8 cellular contexts compared by ENCODE assay signal in the genomic region with DNA sequence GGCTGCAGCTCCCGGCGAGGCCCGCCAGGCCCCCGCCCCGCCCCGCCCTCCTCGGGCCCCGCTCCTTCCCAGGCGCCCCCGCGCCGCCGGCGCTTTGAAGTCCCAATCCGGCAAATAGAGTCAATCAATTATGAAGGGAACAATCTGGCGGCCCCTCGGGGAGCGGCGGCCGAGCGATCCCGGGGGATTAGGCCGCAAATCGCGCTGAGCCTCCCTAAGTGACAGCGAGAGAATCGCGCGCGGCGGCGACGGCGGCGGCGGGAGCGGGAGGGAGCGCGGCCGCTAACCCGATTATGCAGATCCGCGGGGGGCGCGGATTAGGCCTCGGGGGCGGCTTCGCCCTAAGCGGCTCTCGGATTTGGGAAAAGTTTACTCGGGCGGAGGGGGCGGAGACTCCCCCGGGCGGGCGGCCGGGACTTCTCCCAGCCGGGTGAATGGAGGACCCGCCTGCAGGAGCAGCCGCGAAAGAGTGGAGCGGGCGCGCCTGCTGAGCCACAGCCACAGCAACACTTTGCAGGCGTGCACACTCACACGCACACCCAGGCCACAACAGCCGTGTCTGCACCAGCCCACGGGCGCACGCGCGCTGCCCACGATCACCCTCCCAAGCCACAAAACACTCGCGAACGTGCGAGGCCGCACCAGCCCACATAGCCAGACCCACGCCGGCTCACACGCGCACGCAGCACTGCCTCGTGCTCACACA. TPM values are rescaled to one million over a fixed set of nuclear protein-coding genes. Genes with fewer than 3 reads are reported as not detected.
A peak's percentile ranks its signal among the peaks of the same experiment; 100 is the strongest.
DNase-seq lines count a peak whose midpoint lies in the region; TF ChIP-seq lines count a peak whose summit lies in the region.

No MANE protein-coding gene starts in this region.

- H3K4me3 ChIP-seq in SU-DHL-6 (ENCODE audit: insufficient read depth, low read length, poor library complexity, severe bottlenecking) (peak overlapping the region; percentile 44), esophagus (ENCODE audit: low read depth in 1 of 2, low read length in 2 of 2) (peak overlapping the region; percentile 45 to 59)

- no peaks in the 10 kb centered on the region for H3K79me2 ChIP-seq in SU-DHL-6 (ENCODE audit: insufficient read depth, low read length)

- intact Hi-C loops in activated CD4-positive, alpha-beta T cell treated with anti-CD3 and anti-CD28 coated beads, Interleukin-2, amount 10 ng/mL, durations not matched to agents 24 days and 14 days (cut with micrococcal nuclease): no loop called here

- H3K9me3 Mint-ChIP-seq in activated CD4-positive, alpha-beta T cell treated with anti-CD3 and anti-CD28 coated beads, Interleukin-2, amount 10 ng/mL, durations not matched to agents 24 days and 14 days: no peaks in the 10 kb centered on the region
- no peaks in the 10 kb centered on the region for H3K9me3 Mint-ChIP-seq in nephron progenitor cell

- no peaks in the 10 kb centered on the region for H4K20me1 ChIP-seq in SU-DHL-6 (ENCODE audit: low read depth, low read length)

- peaks cover 0 to 4% of the 10 kb centered on the region in 2 donors for H3K4me1 ChIP-seq in esophagus (ENCODE audit: control insufficient read depth in 2 of 2, insufficient read depth in 2 of 2, low read length in 1 of 2)

- H3K9ac ChIP-seq in SU-DHL-6 (ENCODE audit: low read length): peak overlapping the region; percentile 45

- no peaks in the 10 kb centered on the region for H3K9me2 ChIP-seq in SU-DHL-6 (replicated peaks; ENCODE audit: insufficient read depth, low read length)

- H3K4me2 ChIP-seq in SU-DHL-6 (ENCODE audit: low read depth, low read length, poor library complexity, severe bottlenecking): peak overlapping the region; percentile 54

- H3K9me3 ChIP-seq in SU-DHL-6 (ENCODE audit: insufficient read depth, low read length) (no peaks in the 10 kb centered on the region), esophagus (ENCODE audit: control insufficient read depth in 2 of 2, insufficient read depth in 1 of 2, low read depth in 1 of 2, low read length in 1 of 2) (no peaks in the 10 kb centered on the region)

- peaks cover 6% of the 10 kb centered on the region for H3K4me1 Mint-ChIP-seq in activated CD4-positive, alpha-beta T cell treated with anti-CD3 and anti-CD28 coated beads, Interleukin-2, amount 10 ng/mL, durations not matched to agents 24 days and 14 days
- peaks cover 45% of the 10 kb centered on the region for H3K4me1 Mint-ChIP-seq in nephron progenitor cell

- no peak for TF ChIP-seq CTCF in SU-DHL-6 (IDR thresholded peaks at IDR 0.05; ENCODE audit: insufficient read depth, low read length, poor library complexity, severe bottlenecking)
- no peak for TF ChIP-seq CTCF in nephron progenitor cell (IDR thresholded peaks at IDR 0.05)

- peak overlapping the region; percentile 73 for H3K4me3 Mint-ChIP-seq in activated CD4-positive, alpha-beta T cell treated with anti-CD3 and anti-CD28 coated beads, Interleukin-2, amount 10 ng/mL, durations not matched to agents 24 days and 14 days
- H3K4me3 Mint-ChIP-seq in nephron progenitor cell: peak overlapping the region; percentile 81

- H3K27ac Mint-ChIP-seq in activated CD4-positive, alpha-beta T cell treated with anti-CD3 and anti-CD28 coated beads, Interleukin-2, amount 10 ng/mL, durations not matched to agents 24 days and 14 days: no peak overlapping the region
- no peak overlapping the region for H3K27ac Mint-ChIP-seq in nephron progenitor cell

- 3% methylated on average over 71 to 84 of the region's 84 CpGs for WGBS in esophagus, 2 donors

- no peaks in the 10 kb centered on the region for H3K27me3 ChIP-seq in SU-DHL-6 (ENCODE audit: low read length)
- H3K27me3 ChIP-seq in esophagus (ENCODE audit: control insufficient read depth in 1 of 2, insufficient read depth in 2 of 2, low read length in 2 of 2): no peaks in the 10 kb centered on the region

- peak overlapping the region; percentile 89 for H2AFZ ChIP-seq in SU-DHL-6 (ENCODE audit: low read depth, low read length, severe bottlenecking)

- DNase-seq in activated CD4-positive, alpha-beta T cell treated with anti-CD3 and anti-CD28 coated beads, Interleukin-2, amount 10 ng/mL, durations not matched to agents 24 days and 14 days: peak; percentile 69
- DNase-seq in activated CD4-positive, alpha-beta T cell treated with anti-CD3 and anti-CD28 coated beads, Interleukin-2, amount 50 U/mL, for 1 hour: no peak
- DNase-seq in nephron progenitor cell: peak; percentile 84
- DNase-seq in NK-92 (lab: John Stamatoyannopoulos, UW; ENCODE audit: unreplicated experiment): no peak
- no peak for DNase-seq in NCI-H226
- DNase-seq in amniotic stem cell (lab: John Stamatoyannopoulos, UW): no peak

- H3K27ac ChIP-seq in SU-DHL-6 (ENCODE audit: low read depth, low read length) (no peak overlapping the region), esophagus (ENCODE audit: low read depth in 2 of 2, low read length in 1 of 2) (no peak overlapping the region)

- no peaks in the 10 kb centered on the region for H3K36me3 Mint-ChIP-seq in activated CD4-positive, alpha-beta T cell treated with anti-CD3 and anti-CD28 coated beads, Interleukin-2, amount 10 ng/mL, durations not matched to agents 24 days and 14 days (ENCODE audit: low read depth)
- H3K36me3 Mint-ChIP-seq in nephron progenitor cell (ENCODE audit: low read depth): no peaks in the 10 kb centered on the region

- H3K36me3 ChIP-seq in SU-DHL-6 (ENCODE audit: low read length) (no peaks in the 10 kb centered on the region), esophagus (ENCODE audit: control insufficient read depth in 2 of 2, insufficient read depth in 2 of 2, low read length in 1 of 2) (no peaks in the 10 kb centered on the region)

- peaks cover 63% of the 10 kb centered on the region for H3K27me3 Mint-ChIP-seq in activated CD4-positive, alpha-beta T cell treated with anti-CD3 and anti-CD28 coated beads, Interleukin-2, amount 10 ng/mL, durations not matched to agents 24 days and 14 days
- H3K27me3 Mint-ChIP-seq in nephron progenitor cell (ENCODE audit: low read depth, poor library complexity): peaks cover 98% of the 10 kb centered on the region

- H3F3A ChIP-seq in SU-DHL-6 (ENCODE audit: insufficient read depth): no peaks in the 10 kb centered on the region

RNA-seq across cellular contexts. Expression of a gene that starts 23.0 kb away (rescaled TPM):
- total RNA-seq in activated CD4-positive, alpha-beta T cell treated with anti-CD3 and anti-CD28 coated beads, Interleukin-2, amount 10 ng/mL, durations not matched to agents 24 days and 14 days: 0.07 TPM in 1 of 2 replicates, not detected in the other
- under 1 TPM in 1 of 2 donors, not detected in 1; 0.01 TPM for polyA plus RNA-seq in esophagus

Comparison
In these comparisons a context has a peak if more than half of its experiments do, and no peak if none do; other contexts are left out.
1. DNase-seq: peak in activated CD4-positive, alpha-beta T cell treated with anti-CD3 and anti-CD28 coated beads, Interleukin-2, amount 10 ng/mL, durations not matched to agents 24 days and 14 days (single experiment) and nephron progenitor cell (single experiment); none in activated CD4-positive, alpha-beta T cell treated with anti-CD3 and anti-CD28 coated beads, Interleukin-2, amount 50 U/mL, for 1 hour (single experiment), NK-92 (single experiment), NCI-H226 (single experiment) and amniotic stem cell (single experiment).